1 cellular context compared by ENCODE assay signal in genomic region chr14:73759714-73760597, GRCh38.
A peak's percentile ranks its signal among the peaks of the same experiment; 100 is the strongest.
TF ChIP-seq lines count a peak whose summit lies in the region.

No MANE protein-coding gene starts in this region.

TF ChIP-seq in K562, 482 proteins besides CTCF, POLR2A, EP300 and RAD21 (continued from another document and continues in another):
- TF ChIP-seq CHD7 (IDR thresholded peaks at IDR 0.05; ENCODE audit: low read depth, low read length): no peak
- TF ChIP-seq MAFK (IDR thresholded peaks at IDR 0.05; ENCODE audit: low read length): no peak; the same call in 1 of the 2 replicates
- no peak for TF ChIP-seq GTF2A2 (tag; IDR thresholded peaks at IDR 0.05)
- TF ChIP-seq NR2F6 (CRISPR knock-in tag; IDR thresholded peaks at IDR 0.05): no peak
- no peak for TF ChIP-seq E2F4 (CRISPR knock-in tag; IDR thresholded peaks at IDR 0.05; ENCODE audit: low read depth)
- TF ChIP-seq TARDBP (IDR thresholded peaks at IDR 0.05): no peak
- TF ChIP-seq LARP7 (IDR thresholded peaks at IDR 0.05): no peak
- no peak for TF ChIP-seq HSF4 (CRISPR knock-in tag; IDR thresholded peaks at IDR 0.05; ENCODE audit: borderline replicate concordance)
- TF ChIP-seq CC2D1A (IDR thresholded peaks at IDR 0.05): no peak
- TF ChIP-seq MLLT1 (IDR thresholded peaks at IDR 0.05): 0 out of 4 replicates have a peak, but pooled peaks of 1 of the 2 experiments have one; percentile 51
- no peak for TF ChIP-seq POLR2B (IDR thresholded peaks at IDR 0.05; ENCODE audit: low read depth, partially characterized antibody)
- TF ChIP-seq ZNF740 (CRISPR knock-in tag; IDR thresholded peaks at IDR 0.05): peak; percentile 60; the same call in 1 of the 2 replicates
- no peak for TF ChIP-seq ZNF740 (tag; IDR thresholded peaks at IDR 0.05)
- TF ChIP-seq ZNF644 (tag; IDR thresholded peaks at IDR 0.05; ENCODE audit: low read depth): no peak
- TF ChIP-seq NCOA6 (IDR thresholded peaks at IDR 0.05): no peak
- peak; percentile 33 for TF ChIP-seq TCF3 (CRISPR knock-in tag; IDR thresholded peaks at IDR 0.05)
- peak; percentile 73 for TF ChIP-seq POLR2H (tag; IDR thresholded peaks at IDR 0.05; ENCODE audit: low read depth)
- TF ChIP-seq NFXL1 (CRISPR knock-in tag; IDR thresholded peaks at IDR 0.05): no peak
- peak; percentile 43; the same call in 1 of the 2 replicates for TF ChIP-seq GTF2F1 (IDR thresholded peaks at IDR 0.05; ENCODE audit: low read depth, low read length)
- TF ChIP-seq ZNF584 (CRISPR knock-in tag; IDR thresholded peaks at IDR 0.05; ENCODE audit: low read depth): peak; percentile 21; the same call in 1 of the 2 replicates
- no peak for TF ChIP-seq ZNF408 (CRISPR knock-in tag; IDR thresholded peaks at IDR 0.05; ENCODE audit: low read depth)
- no peak for TF ChIP-seq XRCC5 (IDR thresholded peaks at IDR 0.05; ENCODE audit: low read depth, low read length)
- no peak for TF ChIP-seq STAT6 (CRISPR knock-in tag; IDR thresholded peaks at IDR 0.05)
- TF ChIP-seq MCM7 (IDR thresholded peaks at IDR 0.05): no peak
- no peak for TF ChIP-seq ERF (CRISPR knock-in tag; IDR thresholded peaks at IDR 0.05)
- TF ChIP-seq SIX5 (IDR thresholded peaks at IDR 0.05; ENCODE audit: borderline replicate concordance in 1 of 2, insufficient read depth in 1 of 2, low read depth in 1 of 2, low read length in 2 of 2): no peak
- peak; percentile 87 for TF ChIP-seq POLR2AphosphoS5 (IDR thresholded peaks at IDR 0.05; ENCODE audit: control insufficient read depth, insufficient read depth, low read depth, low read length)
- no peak for TF ChIP-seq XRCC3 (IDR thresholded peaks at IDR 0.05)
- TF ChIP-seq FOXP4 (CRISPR knock-in tag; IDR thresholded peaks at IDR 0.05; ENCODE audit: borderline replicate concordance): no peak
- no peak for TF ChIP-seq DNMT1 (IDR thresholded peaks at IDR 0.05)
- no peak for TF ChIP-seq KLF10 (CRISPR knock-in tag; IDR thresholded peaks at IDR 0.05)
- no peak for TF ChIP-seq NFYB (IDR thresholded peaks at IDR 0.05; ENCODE audit: extremely low read depth, insufficient read length)
- no peak for TF ChIP-seq KDM4B (IDR thresholded peaks at IDR 0.05; ENCODE audit: borderline replicate concordance in 2 of 2, low read depth in 1 of 2)
- TF ChIP-seq RBM25 (IDR thresholded peaks at IDR 0.05; ENCODE audit: low read depth, low read length, severe bottlenecking): no peak
- no peak for TF ChIP-seq DIDO1 (tag; IDR thresholded peaks at IDR 0.05; ENCODE audit: low read depth)
- TF ChIP-seq WHSC1 (IDR thresholded peaks at IDR 0.05; ENCODE audit: low read length): no peak
- no peak for TF ChIP-seq ESRRB (CRISPR knock-in tag; IDR thresholded peaks at IDR 0.05; ENCODE audit: borderline replicate concordance)
- TF ChIP-seq ZBTB9 (CRISPR knock-in tag; IDR thresholded peaks at IDR 0.05): no peak
- TF ChIP-seq RFX5 (IDR thresholded peaks at IDR 0.05; ENCODE audit: low read depth, low read length): no peak
- no peak for TF ChIP-seq ZNF146 (CRISPR knock-in tag; IDR thresholded peaks at IDR 0.05; ENCODE audit: unreplicated experiment)
- TF ChIP-seq ZNF124 (CRISPR knock-in tag; IDR thresholded peaks at IDR 0.05): no peak
- TF ChIP-seq ZNF263 (CRISPR knock-in tag; IDR thresholded peaks at IDR 0.05; ENCODE audit: borderline replicate concordance): peak; percentile 59; the same call in 1 of the 2 replicates
- no peak for TF ChIP-seq SREBF1 (IDR thresholded peaks at IDR 0.05; ENCODE audit: borderline replicate concordance, low read depth, low read length)
